Comparison of ENCODE assay signal across 10 cellular contexts in the genomic region with DNA sequence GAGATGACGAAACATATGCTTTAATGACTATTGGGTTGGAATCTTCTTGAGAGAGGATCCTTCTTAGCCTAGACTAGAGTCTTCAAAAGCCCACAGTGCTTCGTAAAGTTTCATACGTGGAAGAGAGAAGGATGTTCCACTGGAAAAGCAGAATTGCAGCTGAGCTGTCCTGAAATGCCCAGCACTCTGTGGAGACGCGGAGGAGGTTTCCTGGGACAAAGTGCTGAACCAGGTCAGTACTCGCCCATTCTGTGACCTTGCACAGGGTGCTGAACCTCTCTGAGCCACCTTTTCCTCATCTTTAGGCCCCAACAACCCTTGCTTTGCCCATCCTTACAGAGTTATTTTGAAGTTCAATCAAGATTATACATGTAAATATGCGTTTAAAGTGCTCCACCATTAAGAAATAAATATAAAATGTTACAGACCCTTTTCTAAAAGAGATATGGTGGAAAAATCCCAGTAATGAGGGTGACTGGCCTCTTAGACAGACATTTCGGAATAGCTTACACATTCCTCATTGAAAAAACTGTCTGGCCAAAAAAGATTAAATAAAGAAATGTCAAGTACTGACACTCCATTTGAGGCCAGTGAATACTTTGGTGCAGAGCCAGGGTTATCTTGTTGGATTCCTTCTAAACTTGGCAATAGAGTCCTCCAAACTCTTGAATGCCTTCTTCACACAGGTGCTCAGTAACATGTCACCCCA. TPM values are rescaled to one million over a fixed set of nuclear protein-coding genes. Genes with fewer than 3 reads are reported as not detected.
DNase-seq lines count a peak whose midpoint lies in the region; ATAC-seq and TF ChIP-seq lines count a peak whose summit lies in the region.
"Had no signal": no experiment of that assay in that cellular context is flagged by ENCODE, and none has a peak within 500 bp of the region (broad histone marks: within the 10 kb centered on the region; RNA-seq: fewer than 3 reads in every experiment).

No MANE protein-coding gene starts in this region.

- peaks cover 18% of the 10 kb centered on the region for H3K4me1 ChIP-seq in IMR-90 (ENCODE audit: control insufficient read depth, insufficient read depth, low read length)
- peaks cover under 1% of the 10 kb centered on the region for H3K4me1 ChIP-seq in colonic mucosa
- H3K4me1 ChIP-seq in mesodermal cell (ENCODE audit: control insufficient read depth, insufficient read depth, low read length, poor library complexity, severe bottlenecking), result peaks cover 30% of the 10 kb centered on the region
- peaks cover 13 to 18% of the 10 kb centered on the region in 2 donors for H3K4me1 ChIP-seq in thyroid gland

- peak overlapping the region; percentile 77 for H2BK5ac ChIP-seq in IMR-90 (ENCODE audit: low read depth, low read length, poor library complexity, severe bottlenecking)

- H4K8ac ChIP-seq in IMR-90 (ENCODE audit: low read depth in 2 of 2, low read length in 2 of 2), result peak overlapping the region in 1 of 2 experiments; percentile 49; a peak in 3 of 4 replicates

- TF ChIP-seq RAD21 in IMR-90 (IDR thresholded peaks at IDR 0.05; ENCODE audit: low read length), result no peak

- H3K36me3 ChIP-seq in IMR-90 (ENCODE audit: control insufficient read depth, insufficient read depth, low read length) (no peaks in the 10 kb centered on the region), colonic mucosa (no peaks in the 10 kb centered on the region), mesodermal cell (ENCODE audit: control insufficient read depth, insufficient read depth, low read length) (no peaks in the 10 kb centered on the region), thyroid gland (no peaks in the 10 kb centered on the region)

- in situ Hi-C loops in IMR-90 (cut with MboI; ENCODE audit: low sequenced_read_pairs), result no loop called here

- POLR2A ChIA-PET in IMR-90 (lab: Charles Lee; ENCODE audit: unreplicated experiment), result no interaction called here

- dilution Hi-C loops in IMR-90 (cut with HindIII; ENCODE audit: low sequenced_read_pairs, unreplicated experiment), result no loop called here

- H3K27ac ChIP-seq in IMR-90 (ENCODE audit: insufficient read depth, low read length) (peak overlapping the region; percentile 96), colonic mucosa (peak overlapping the region; percentile 32), mesodermal cell (ENCODE audit: low read depth, low read length, severe bottlenecking) (peak overlapping the region; percentile 72), thyroid gland (peak overlapping the region in 2 of 3 donors; percentile 32 to 49)
- H3K27ac ChIP-seq: SJSA1 had no signal

- H3K27me3 ChIP-seq in IMR-90 (ENCODE audit: control insufficient read depth, insufficient read depth, low read length), result no peaks in the 10 kb centered on the region
- H3K27me3 ChIP-seq in colonic mucosa, result no peaks in the 10 kb centered on the region
- no peaks in the 10 kb centered on the region for H3K27me3 ChIP-seq in thyroid gland
- H3K27me3 ChIP-seq: SJSA1 had no signal

- peak overlapping the region; percentile 88 for H3K4ac ChIP-seq in IMR-90 (ENCODE audit: low read depth, low read length)

- H4K20me1 ChIP-seq in IMR-90 (ENCODE audit: insufficient read depth, low read length), result no peaks in the 10 kb centered on the region

- peak overlapping the region; percentile 85 for H2BK120ac ChIP-seq in IMR-90 (ENCODE audit: low read depth, low read length)

- no peak for TF ChIP-seq CTCF in IMR-90 (conservative IDR thresholded peaks at IDR 0.05; ENCODE audit: low read depth, low read length)
- TF ChIP-seq CTCF in colonic mucosa (IDR thresholded peaks at IDR 0.05), result no peak
- TF ChIP-seq CTCF in thyroid gland (IDR thresholded peaks at IDR 0.05), result no peak

- peaks cover 6% of the 10 kb centered on the region for H3K9me1 ChIP-seq in IMR-90 (ENCODE audit: insufficient read depth, low read length)

- ATAC-seq in IMR-90 (ENCODE audit: low read depth), result 0 out of 2 replicates have a peak, but pooled peaks have one; percentile 4
- ATAC-seq in left colon, result no peak
- ATAC-seq in HG02642 (IDR thresholded peaks at IDR 0.05; ENCODE audit: poor library complexity, unreplicated experiment), result no peak

- H4K91ac ChIP-seq in IMR-90 (ENCODE audit: insufficient read depth, low read depth, low read length), result peak overlapping the region; percentile 84

- H4K5ac ChIP-seq in IMR-90 (ENCODE audit: low read depth, low read length), result peak overlapping the region; percentile 98

- H2BK20ac ChIP-seq in IMR-90 (ENCODE audit: low read depth, low read length), result peak overlapping the region; percentile 77

- 86% methylated on average over 4 of the region's 8 CpGs; no CpG with 5 or more reads in 1 of the 2 experiments for WGBS in IMR-90 (ENCODE audit: extremely low coverage in 2 of 2, insufficient read length in 1 of 2), 2 experiments
- WGBS in mesodermal cell (ENCODE audit: insufficient coverage in 2 of 2), 2 experiments, result 92 to 94% methylated on average over 6 to 7 of the region's 8 CpGs
- whole genome bisulfite sequencing in thyroid gland, 2 donors, result 67 to 75% methylated on average over 8 of the region's 8 CpGs

- H3K9me3 ChIP-seq in IMR-90 (ENCODE audit: control insufficient read depth, insufficient read depth, low read length) (no peaks in the 10 kb centered on the region), colonic mucosa (no peaks in the 10 kb centered on the region), mesodermal cell (ENCODE audit: control insufficient read depth, low read length) (no peaks in the 10 kb centered on the region), thyroid gland (no peaks in the 10 kb centered on the region)
- H3K9me3 ChIP-seq: SJSA1 had no signal

- H3K4me3 ChIP-seq in IMR-90 (ENCODE audit: insufficient read depth, low read depth, low read length) (peak overlapping the region; percentile 1; the same call in 1 of the 2 replicates), colonic mucosa (no peak overlapping the region), mesodermal cell (ENCODE audit: extremely low read depth, insufficient read depth, low read length, poor library complexity, severe bottlenecking) (no peak overlapping the region), thyroid gland (replicated peaks in 1 of 3) (no peak overlapping the region)
- H3K4me3 ChIP-seq: SJSA1 had no signal

- CTCF ChIA-PET in IMR-90 (lab: Yijun Ruan, JAX), result interaction anchor here (1.2 kb wide), 1 partner anchor 10 kb away, joined by 4 read pairs; no protein-coding TSS in a partner anchor

- BruUV-seq in IMR-90 (replicated peaks; lab: Mats Ljungman, UMichigan), result no TSS peak

- H3K56ac ChIP-seq in IMR-90 (ENCODE audit: extremely low read depth, insufficient read depth, low read length), result peak overlapping the region; percentile 41; the same call in 1 of the 2 replicates

- H2AK5ac ChIP-seq in IMR-90 (ENCODE audit: low read depth, low read length), result peak overlapping the region; percentile 80

- H2AFZ ChIP-seq in IMR-90 (replicated peaks; ENCODE audit: low read length, poor library complexity), result peak overlapping the region; percentile 81

- peak overlapping the region; percentile 98 for H3K18ac ChIP-seq in IMR-90 (ENCODE audit: low read depth, low read length)

- no peak for TF ChIP-seq POLR2A in IMR-90 (IDR thresholded peaks at IDR 0.05; ENCODE audit: low read depth, low read length)
- TF ChIP-seq POLR2A in thyroid gland (IDR thresholded peaks at IDR 0.05), result no peak

- peak overlapping the region; percentile 68; the same call in 2 of the 3 replicates for H2BK15ac ChIP-seq in IMR-90 (ENCODE audit: low read depth, low read length)

- no peak overlapping the region for H2AK9ac ChIP-seq in IMR-90 (replicated peaks; ENCODE audit: low read depth, low read length, poor library complexity)

- intact Hi-C loops in IMR-90 (cut with micrococcal nuclease), result loop anchor here (2.0 kb wide), 1 partner anchor 151 kb away; no protein-coding TSS in a partner anchor
- intact Hi-C loops in colonic mucosa (cut with DNase I), result no loop called here
- intact Hi-C loops in thyroid gland (cut with DNase I), result no loop called here
- intact Hi-C loops in left colon (cut with DNase I, micrococcal nuclease), result no loop called here

- peak overlapping the region; percentile 74 for H3K23ac ChIP-seq in IMR-90 (ENCODE audit: low read depth, low read length)

- H3K9ac ChIP-seq in IMR-90 (ENCODE audit: low read depth, low read length) (0 out of 2 replicates have a peak overlapping the region, but pooled peaks have one; percentile 12), colonic mucosa (ENCODE audit: low read depth in 2 of 2, low read length in 2 of 2) (no peak overlapping the region)

- peak overlapping the region; percentile 89 for H3K4me2 ChIP-seq in IMR-90 (ENCODE audit: low read depth, low read length)

- peak; percentile 22 for DNase-seq in IMR-90
- no peak for DNase-seq in colonic mucosa
- DNase-seq in thyroid gland, result peak; percentile 24 to 26
- no peak for DNase-seq in left colon
- no peak for DNase-seq in NCI-H69 (lab: John Stamatoyannopoulos, UW)
- no peak for DNase-seq in occipital lobe (lab: John Stamatoyannopoulos, UW)
- DNase-seq: activated CD4-positive, alpha-beta T cell treated with anti-CD3 and anti-CD28 coated beads, Interleukin-2, amount 50 U/mL, for 4 hours had no signal

- H3K79me1 ChIP-seq in IMR-90 (ENCODE audit: low read depth in 1 of 2, low read length in 2 of 2), result peaks cover 3 to 4% of the 10 kb centered on the region in 2 experiments; a peak in 2 of 4 replicates

- H3K14ac ChIP-seq in IMR-90 (replicated peaks; ENCODE audit: low read depth, low read length), result peak overlapping the region; percentile 79

TF ChIP-seq in IMR-90, 13 proteins besides CTCF, POLR2A, EP300 and RAD21:
- TF ChIP-seq MXI1 (IDR thresholded peaks at IDR 0.05; ENCODE audit: borderline replicate concordance, low read depth, low read length), result no peak
- TF ChIP-seq BHLHE40 (IDR thresholded peaks at IDR 0.05; ENCODE audit: low read depth, low read length), result no peak
- TF ChIP-seq RCOR1 (IDR thresholded peaks at IDR 0.05; ENCODE audit: insufficient replicate concordance, low read length), result no peak
- TF ChIP-seq CHD1 (IDR thresholded peaks at IDR 0.05; ENCODE audit: low read depth, low read length), result no peak

RNA-seq across cellular contexts. Expression of a gene that starts 4.2 kb away (rescaled TPM):
- total RNA-seq in IMR-90 (2012; rRNA removed) (10.6 and 16.4 TPM in 2 replicates), colonic mucosa (10 to 100 TPM; 28.3 to 42.6 TPM), thyroid gland (10 to 100 TPM; 48.8 to 70.8 (median 63.5) TPM), left colon (10 to 100 TPM; 21.0 to 25.4 TPM), occipital lobe (42.7 TPM)
- 18.3 and 19.4 TPM in 2 replicates for polyA plus RNA-seq in IMR-90 (2012; rRNA removed)
- polyA plus RNA-seq in IMR-90 (2012; cell fraction: cytosol; rRNA removed), result 19.1 and 19.8 TPM in 2 replicates
- 6.1 and 8.7 TPM in 2 replicates for polyA plus RNA-seq in IMR-90 (2012; cell fraction: nucleus; rRNA removed; ENCODE audit: low replicate concordance)
- polyA plus RNA-seq in mesodermal cell (2013, experiment 1 of 2), result 47.9 TPM
- polyA plus RNA-seq in mesodermal cell (2013, experiment 2 of 2), result 47.0 TPM

Comparison
In these comparisons a context has a peak if more than half of its experiments do, and no peak if none do; other contexts are left out.
1. DNase-seq: peak in IMR-90 (single experiment) and thyroid gland (2 of 2); none in colonic mucosa (single experiment), left colon (0 of 2), NCI-H69 (single experiment) and occipital lobe (single experiment).
2. H3K27ac ChIP-seq: peak in every context shown above with its lines; median percentile 96 in IMR-90; 72 in mesodermal cell; 40 in thyroid gland; 32 in colonic mucosa.